ENCODE assay signal across 9 cellular contexts in the genomic region with DNA sequence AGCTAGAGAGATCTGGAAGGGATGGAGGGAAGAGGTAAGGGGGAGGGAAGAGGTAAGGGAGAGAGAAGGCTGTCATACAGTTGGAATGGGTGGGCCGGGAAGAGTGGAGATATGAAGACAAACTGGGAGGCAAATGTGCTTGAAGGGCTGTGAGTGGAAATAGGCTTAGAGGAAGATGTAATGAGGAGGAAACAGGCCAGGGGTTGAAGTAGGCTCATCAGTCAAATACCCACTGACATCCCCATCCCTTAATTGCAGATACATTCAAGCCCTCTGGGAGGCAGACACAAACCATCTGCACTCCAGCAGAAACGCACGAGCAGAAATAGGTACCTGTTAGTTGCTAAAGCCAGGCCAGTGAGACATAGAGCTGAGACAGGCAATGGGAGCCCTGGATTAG. TPM values are rescaled to one million over a fixed set of nuclear protein-coding genes. Genes with fewer than 3 reads are reported as not detected.
A peak's percentile ranks its signal among the peaks of the same experiment; 100 is the strongest.
DNase-seq lines count a peak whose midpoint lies in the region; ATAC-seq and TF ChIP-seq lines count a peak whose summit lies in the region.
"Had no signal": no experiment of that assay in that cellular context is flagged by ENCODE, and none has a peak within 500 bp of the region (broad histone marks: within the 10 kb centered on the region; RNA-seq: fewer than 3 reads in every experiment).

No MANE protein-coding gene starts in this region.

- H4K20me1 ChIP-seq in BLaER1 treated with 17β-estradiol and CSF1 and Interleukin-3, amounts not matched to agents 10 nM and 100 nM: no peaks in the 10 kb centered on the region; a peak in 1 of 22 replicates

- DNase-seq in HL-60 (ENCODE audit: low read depth in 1 of 2, low spot score in 1 of 2) (no peak), SHP77 treated with DMSO at 0.1 percent for 48 hours (lab: John Stamatoyannopoulos, UW) (peak; percentile 22), glomerular visceral epithelial cell (ENCODE audit: extremely low spot score) (peak; percentile 26), body of pancreas (no peak), caudate nucleus (lab: John Stamatoyannopoulos, UW) (no peak)
- DNase-seq: activated CD4-positive, alpha-beta T cell treated with anti-CD3 and anti-CD28 coated beads, Interleukin-2, amount 10 ng/mL, durations not matched to agents 24 days and 14 days had no signal

- H3K27ac ChIP-seq in BLaER1 treated with 17β-estradiol and CSF1 and Interleukin-3, amounts not matched to agents 10 nM and 100 nM: no peak overlapping the region
- H3K27ac ChIP-seq in HL-60 (replicated peaks): no peak overlapping the region
- H3K27ac ChIP-seq in body of pancreas: no peak overlapping the region
- no peak overlapping the region for H3K27ac ChIP-seq in caudate nucleus (ENCODE audit: low read depth, low read length)

- no peaks in the 10 kb centered on the region for H3K9me3 ChIP-seq in BLaER1 treated with 17β-estradiol and CSF1 and Interleukin-3, amounts not matched to agents 10 nM and 100 nM (replicated peaks in 1 of 11)
- H3K9me3 ChIP-seq in body of pancreas: no peaks in the 10 kb centered on the region

- no peak overlapping the region for H3K9ac ChIP-seq in BLaER1 treated with 17β-estradiol and CSF1 and Interleukin-3, amounts not matched to agents 10 nM and 100 nM

- no peak for TF ChIP-seq POLR2A in body of pancreas (IDR thresholded peaks at IDR 0.05)

- ATAC-seq in GM19452 (IDR thresholded peaks at IDR 0.05; ENCODE audit: unreplicated experiment): no peak
- no peak for ATAC-seq in HG03108 (IDR thresholded peaks at IDR 0.05; ENCODE audit: unreplicated experiment)
- ATAC-seq in body of pancreas: no peak

- WGBS in body of pancreas, 2 donors: 74 to 78% methylated on average over 3 of the region's 3 CpGs

- peaks cover 39 to 69% (median 61%) of the 10 kb centered on the region in 10 experiments for H3K4me1 ChIP-seq in BLaER1 treated with 17β-estradiol and CSF1 and Interleukin-3, amounts not matched to agents 10 nM and 100 nM
- H3K4me1 ChIP-seq in body of pancreas: peaks cover 3% of the 10 kb centered on the region

- H3K36me3 ChIP-seq in BLaER1 treated with 17β-estradiol and CSF1 and Interleukin-3, amounts not matched to agents 10 nM and 100 nM: no peaks in the 10 kb centered on the region
- H3K36me3 ChIP-seq in body of pancreas (replicated peaks in 1 of 2; ENCODE audit: insufficient read depth in 1 of 2, low read depth in 2 of 2): no peaks in the 10 kb centered on the region

- intact Hi-C loops in body of pancreas (cut with DNase I): no loop called here

- H3K27me3 ChIP-seq in BLaER1 treated with 17β-estradiol and CSF1 and Interleukin-3, amounts not matched to agents 10 nM and 100 nM: no peaks in the 10 kb centered on the region
- no peaks in the 10 kb centered on the region for H3K27me3 ChIP-seq in HL-60 (ENCODE audit: insufficient read depth, poor library complexity, severe bottlenecking)
- H3K27me3 ChIP-seq in body of pancreas: no peaks in the 10 kb centered on the region

- H3K4me3 ChIP-seq in BLaER1 treated with 17β-estradiol and CSF1 and Interleukin-3, amounts not matched to agents 10 nM and 100 nM: no peak overlapping the region
- H3K4me3 ChIP-seq in HL-60 (replicated peaks; ENCODE audit: insufficient read depth, low read length) (no peak overlapping the region), body of pancreas (no peak overlapping the region)

- TF ChIP-seq CTCF in HL-60 (IDR thresholded peaks at IDR 0.05; ENCODE audit: insufficient read depth, low read length) (peak; percentile 15), body of pancreas (IDR thresholded peaks at IDR 0.05) (no peak)

- H3K4me2 ChIP-seq in BLaER1 treated with 17β-estradiol and CSF1 and Interleukin-3, amounts not matched to agents 10 nM and 100 nM: peak overlapping the region in 10 of 11 experiments; percentile 72 to 96 (median 92); a peak in 15 of 22 replicates

RNA-seq across cellular contexts. Expression of a gene that starts 2.1 kb away (rescaled TPM):
- total RNA-seq in body of pancreas: not detected

RNA-seq across cellular contexts. Expression of a gene that starts 12.4 kb away (rescaled TPM):
- not detected for total RNA-seq in body of pancreas
- total RNA-seq: activated CD4-positive, alpha-beta T cell treated with anti-CD3 and anti-CD28 coated beads, Interleukin-2, amount 10 ng/mL, durations not matched to agents 24 days and 14 days had no signal

RNA-seq across cellular contexts. Expression of a gene that starts 44.2 kb away (rescaled TPM):
- 10 to 100 TPM; 13.5 to 25.1 TPM for total RNA-seq in body of pancreas

Comparison
In these comparisons a context has a peak if more than half of its experiments do, and no peak if none do; other contexts are left out.
1. DNase-seq: peak in SHP77 treated with DMSO at 0.1 percent for 48 hours (single experiment) and glomerular visceral epithelial cell (single experiment); none in HL-60 (0 of 2), body of pancreas (0 of 4) and caudate nucleus (0 of 61).